In the genomic region with DNA sequence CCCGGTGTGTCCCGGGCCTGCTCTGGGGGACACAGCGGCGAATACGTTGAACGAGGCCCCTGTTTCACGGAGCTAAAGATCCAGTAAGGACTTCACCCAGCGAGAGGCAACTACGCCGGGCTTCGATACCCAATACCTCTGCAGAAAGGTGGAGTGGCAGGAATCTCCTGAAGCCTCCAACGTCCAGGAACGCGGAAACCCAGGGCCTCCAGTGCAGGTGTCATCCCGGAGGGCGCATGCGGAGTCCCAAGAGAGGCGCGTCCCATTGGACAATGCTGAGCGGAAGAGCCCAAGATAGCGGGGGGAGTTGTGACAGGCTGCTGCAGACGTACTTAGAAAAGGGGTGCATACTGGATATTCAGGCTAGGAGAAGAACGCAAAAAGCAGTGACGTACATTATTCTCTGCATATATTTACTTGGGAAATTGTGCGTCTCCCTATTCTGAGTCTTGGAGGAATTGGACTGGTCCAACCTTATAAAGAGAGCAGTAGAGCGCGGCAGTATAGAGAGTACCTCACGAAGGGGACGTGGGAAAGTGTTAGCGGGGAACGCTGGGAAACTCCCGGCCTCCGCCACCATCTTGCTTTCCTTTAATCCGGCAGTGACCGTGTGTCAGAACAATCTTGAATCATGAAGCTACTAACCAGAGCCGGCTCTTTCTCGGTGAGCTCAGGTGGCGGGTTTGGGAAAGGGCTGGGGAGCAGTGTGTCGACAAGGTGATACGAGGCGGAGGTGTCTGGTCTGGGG, we compare ENCODE assay signal across 8 cellular contexts. TPM values are rescaled to one million over a fixed set of nuclear protein-coding genes. Genes with fewer than 3 reads are reported as not detected.
DNase-seq lines count a peak whose midpoint lies in the region; ATAC-seq, FAIRE-seq and TF ChIP-seq lines count a peak whose summit lies in the region.

TSS of gene UQCRC2 (plus strand) at position 569 of the 748 bp plus-strand sequence. CDS start at position 632, 63 bp downstream.

- FAIRE-seq in small intestine (lab: Jason Lieb, UNC) = no peak

- intact Hi-C loops in breast epithelium (cut with DNase I; ENCODE audit: low total_unique reads) = loop anchor here (5.0 kb wide), 1 partner anchor 344 kb away; the partner anchor contains the start of gene POLR3E

- ATAC-seq in GM18909 (IDR thresholded peaks at IDR 0.05; ENCODE audit: poor library complexity, unreplicated experiment) = peak; percentile 86
- peak; percentile 80 for ATAC-seq in HG03159 (IDR thresholded peaks at IDR 0.05; ENCODE audit: unreplicated experiment)

- peak; percentile 97 for DNase-seq in AG08395 (ENCODE audit: low spot score)
- peak; percentile 97 for DNase-seq in NCI-H2227 (lab: John Stamatoyannopoulos, UW; ENCODE audit: unreplicated experiment)
- peak; percentile 91 for DNase-seq in WERI-Rb-1
- DNase-seq in breast epithelium (ENCODE audit: low spot score in 2 of 2) = peak; percentile 88
- DNase-seq in iPS-NIHi11 (ENCODE audit: low spot score) = peak; percentile 95
- DNase-seq in small intestine = peak; percentile 97

- H3K36me3 ChIP-seq in WERI-Rb-1 (peaks cover 20% of the 10 kb centered on the region), breast epithelium (no peaks in the 10 kb centered on the region), small intestine (ENCODE audit: control insufficient read depth in 2 of 2, insufficient read depth in 2 of 2, low read length in 2 of 2) (peaks cover 0 to 7% of the 10 kb centered on the region in 2 donors)

- peaks cover 0 to 23% of the 10 kb centered on the region in 2 donors for H3K4me1 ChIP-seq in breast epithelium
- peaks cover 3 to 13% of the 10 kb centered on the region in 2 donors for H3K4me1 ChIP-seq in small intestine (ENCODE audit: control insufficient read depth in 2 of 2, insufficient read depth in 1 of 2, low read depth in 1 of 2, low read length in 1 of 2)

- WGBS in small intestine, 3 donors = 0% methylated on average over 41 of the region's 41 CpGs

- no peak for TF ChIP-seq POLR2A in breast epithelium (IDR thresholded peaks at IDR 0.05)

- H3K4me3 ChIP-seq in WERI-Rb-1 (ENCODE audit: low read depth, low read length) = peak within 1 kb of the TSS; percentile 99
- peak within 1 kb of the TSS; percentile 69 to 92 (median 81) for H3K4me3 ChIP-seq in breast epithelium
- peak within 1 kb of the TSS; percentile 87 to 92 for H3K4me3 ChIP-seq in small intestine (ENCODE audit: low read depth in 1 of 2, low read length in 2 of 2)

- H3K27me3 ChIP-seq in WERI-Rb-1 (ENCODE audit: insufficient read depth, low read depth, severe bottlenecking) (no peaks in the 10 kb centered on the region), breast epithelium (no peaks in the 10 kb centered on the region), small intestine (ENCODE audit: control insufficient read depth in 2 of 2, insufficient read depth in 2 of 2, low read length in 2 of 2) (no peaks in the 10 kb centered on the region)

- no peaks in the 10 kb centered on the region for H3K9me3 ChIP-seq in WERI-Rb-1 (ENCODE audit: severe bottlenecking)
- no peaks in the 10 kb centered on the region for H3K9me3 ChIP-seq in breast epithelium
- no peaks in the 10 kb centered on the region for H3K9me3 ChIP-seq in small intestine (ENCODE audit: control insufficient read depth, low read depth)

- no peak for TF ChIP-seq CTCF in WERI-Rb-1 (IDR thresholded peaks at IDR 0.05; ENCODE audit: low read depth, low read length)
- TF ChIP-seq CTCF in breast epithelium (IDR thresholded peaks at IDR 0.05) = no peak

- peak within 1 kb of the TSS; percentile 96 for H3K27ac ChIP-seq in WERI-Rb-1
- H3K27ac ChIP-seq in breast epithelium = peak within 1 kb of the TSS; percentile 91 to 95
- peak within 1 kb of the TSS; percentile 96 to 97 for H3K27ac ChIP-seq in small intestine (ENCODE audit: low read depth in 1 of 2, low read length in 1 of 2)

RNA-seq across cellular contexts. Expression of gene UQCRC2, which starts in this region (rescaled TPM):
- 100 to 1,000 TPM; 142 to 177 (median 173) TPM for total RNA-seq in breast epithelium
- polyA plus RNA-seq in small intestine = 100 to 1,000 TPM; 245 to 408 (median 340) TPM

Comparison
In these comparisons a context has a peak if more than half of its experiments do, and no peak if none do; other contexts are left out.
1. Peak in every context shown above with its lines: DNase-seq, ATAC-seq, H3K4me3 ChIP-seq and H3K27ac ChIP-seq.